28 cellular contexts compared by ENCODE assay signal in the genomic region with DNA sequence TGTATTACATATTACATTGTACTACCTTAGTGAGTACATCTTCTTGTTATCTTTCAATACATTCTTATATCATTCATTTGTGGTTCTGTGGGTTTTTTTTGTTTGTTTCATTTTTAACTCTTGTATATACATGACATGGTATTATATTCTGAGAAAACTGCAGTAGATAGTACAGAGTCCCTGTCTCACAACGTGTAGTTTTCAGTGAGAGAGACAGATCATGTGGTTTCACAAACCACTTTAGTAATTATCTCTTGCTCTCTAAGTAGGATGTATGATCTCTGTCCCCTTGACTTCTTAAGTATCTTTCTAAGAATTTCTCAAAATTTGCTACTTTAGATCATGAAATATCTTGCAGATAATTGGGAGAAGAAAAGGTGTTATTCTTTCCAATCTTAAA.
"Had no signal": no experiment of that assay in that cellular context is flagged by ENCODE, and none has a peak within 500 bp of the region (broad histone marks: within the 10 kb centered on the region; RNA-seq: fewer than 3 reads in every experiment).

No MANE protein-coding gene starts in this region.

- H3K27me3 Mint-ChIP-seq: stimulated activated memory B cell treated with anti-CD40 and anti-IgM and Interleukin-4, amounts not matched to agents 10 μg/mL and 1 μg/mL and 100 μg/mL, for 72 hours; stimulated activated naive CD8-positive, alpha-beta T cell treated with anti-CD3 and anti-CD28 coated beads, Interleukin-15, amount 100 ng/mL, for 72 hours; stimulated activated naive CD8-positive, alpha-beta T cell treated with anti-CD3 and anti-CD28 coated beads, Interleukin-15, Interleukin-2, amounts not matched to agents 100 ng/mL and 50 ng/mL, for 24 hours; type B pancreatic cell had no signal

- H3K9me3 ChIP-seq: stomach, suprapubic skin, testis, thoracic aorta, thyroid gland, tibial artery, tibial nerve, transverse colon, upper lobe of left lung, uterus, vagina had no signal

- H3K4me1 Mint-ChIP-seq: stimulated activated effector memory CD8-positive, alpha-beta T cell treated with anti-CD3 and anti-CD28 coated beads, Interleukin-12 subunit alpha, Interleukin-12 subunit beta, amount 100 ng/mL, for 72 hours; stimulated activated memory B cell treated with anti-CD40 and anti-IgM and Interleukin-4, amounts not matched to agents 10 μg/mL and 1 μg/mL and 100 μg/mL, for 72 hours; stimulated activated naive CD8-positive, alpha-beta T cell treated with anti-CD3 and anti-CD28 coated beads, Interleukin-15, amount 100 ng/mL, for 72 hours had no signal

- FAIRE-seq: urothelium cell line had no signal

- H3K27me3 ChIP-seq: stomach, suprapubic skin, testis, thyroid gland, tibial artery, tibial nerve, transverse colon, upper lobe of left lung, upper lobe of right lung, uterus, vagina had no signal

- H3K9me3 Mint-ChIP-seq: type B pancreatic cell had no signal

- ATAC-seq: stimulated activated effector memory CD8-positive, alpha-beta T cell treated with anti-CD3 and anti-CD28 coated beads, Interleukin-12 subunit alpha, Interleukin-12 subunit beta, amount 100 ng/mL, for 72 hours; stimulated activated memory B cell treated with anti-CD40 and anti-IgM and Interleukin-4, amounts not matched to agents 10 μg/mL and 1 μg/mL and 100 μg/mL, for 72 hours; stimulated activated naive CD8-positive, alpha-beta T cell treated with anti-CD3 and anti-CD28 coated beads, Interleukin-15, amount 100 ng/mL, for 72 hours; stimulated activated naive CD8-positive, alpha-beta T cell treated with anti-CD3 and anti-CD28 coated beads, Interleukin-15, Interleukin-2, amounts not matched to agents 100 U/mL and 50 U/mL, for 24 hours; upper lobe of right lung had no signal

- H3K4me3 ChIP-seq: stomach, suprapubic skin, testis, thoracic aorta, thyroid gland, tibial artery, tibial nerve, transverse colon, upper lobe of left lung, upper lobe of right lung, uterus, vagina had no signal

- H3K4me3 Mint-ChIP-seq: stimulated activated effector memory CD8-positive, alpha-beta T cell treated with anti-CD3 and anti-CD28 coated beads, Interleukin-12 subunit alpha, Interleukin-12 subunit beta, amount 100 ng/mL, for 72 hours; stimulated activated memory B cell treated with anti-CD40 and anti-IgM and Interleukin-4, amounts not matched to agents 10 μg/mL and 1 μg/mL and 100 μg/mL, for 72 hours; stimulated activated naive CD8-positive, alpha-beta T cell treated with anti-CD3 and anti-CD28 coated beads, Interleukin-15, amount 100 ng/mL, for 72 hours; stimulated activated naive CD8-positive, alpha-beta T cell treated with anti-CD3 and anti-CD28 coated beads, Interleukin-15, Interleukin-2, amounts not matched to agents 100 ng/mL and 50 ng/mL, for 24 hours; type B pancreatic cell had no signal

- H3K4me1 ChIP-seq: stomach, suprapubic skin, testis, thyroid gland, tibial artery, tibial nerve, transverse colon, upper lobe of left lung, upper lobe of right lung, uterus, vagina had no signal

- H3K27ac ChIP-seq: stomach, suprapubic skin, testis, thoracic aorta, thyroid gland, tibial artery, tibial nerve, transverse colon, upper lobe of left lung, upper lobe of right lung, uterus, vagina had no signal

- H3K27ac Mint-ChIP-seq: stimulated activated effector memory CD8-positive, alpha-beta T cell treated with anti-CD3 and anti-CD28 coated beads, Interleukin-12 subunit alpha, Interleukin-12 subunit beta, amount 100 ng/mL, for 72 hours; stimulated activated memory B cell treated with anti-CD40 and anti-IgM and Interleukin-4, amounts not matched to agents 10 μg/mL and 1 μg/mL and 100 μg/mL, for 72 hours; stimulated activated naive CD8-positive, alpha-beta T cell treated with anti-CD3 and anti-CD28 coated beads, Interleukin-15, amount 100 ng/mL, for 72 hours; stimulated activated naive CD8-positive, alpha-beta T cell treated with anti-CD3 and anti-CD28 coated beads, Interleukin-15, Interleukin-2, amounts not matched to agents 100 ng/mL and 50 ng/mL, for 24 hours; type B pancreatic cell had no signal

- DNase-seq: stimulated activated CD4-positive, alpha-beta T cell treated with anti-CD3 and anti-CD28 coated beads, Interleukin-2, amount 100 ng/mL, for 48 hours; stimulated activated CD4-positive, alpha-beta T cell treated with anti-CD3 and anti-CD28 coated beads, Interleukin-4, amount 100 ng/mL, for 1 hour; stimulated activated CD4-positive, alpha-beta T cell treated with anti-CD3 and anti-CD28 coated beads, Interleukin-4, amount 100 ng/mL, for 24 hours; stimulated activated CD4-positive, alpha-beta T cell treated with anti-CD3 and anti-CD28 coated beads, Interleukin-4, amount 100 ng/mL, for 4 hours; stimulated activated CD8-positive, alpha-beta memory T cell treated with anti-CD3 and anti-CD28 coated beads, Interleukin-4, amount 100 ng/mL, for 48 hours; stimulated activated naive CD4-positive, alpha-beta T cell; stimulated activated naive CD4-positive, alpha-beta T cell treated with Interleukin-2 at 50 U/mL for 16 hours; stimulated activated naive CD8-positive, alpha-beta T cell treated with anti-CD3 and anti-CD28 coated beads, Interleukin-15, amount 100 ng/mL, for 72 hours; stimulated activated naive CD8-positive, alpha-beta T cell treated with anti-CD3 and anti-CD28 coated beads, Interleukin-15, Interleukin-2, amounts not matched to agents 100 U/mL and 50 U/mL, for 24 hours; stomach; substantia nigra; testis; thyroid gland; tibial artery; transverse colon; trophoblast cell; upper lobe of left lung; upper lobe of right lung; uterus had no signal

- H3K36me3 Mint-ChIP-seq: stimulated activated effector memory CD8-positive, alpha-beta T cell treated with anti-CD3 and anti-CD28 coated beads, Interleukin-12 subunit alpha, Interleukin-12 subunit beta, amount 100 ng/mL, for 72 hours; stimulated activated memory B cell treated with anti-CD40 and anti-IgM and Interleukin-4, amounts not matched to agents 10 μg/mL and 1 μg/mL and 100 μg/mL, for 72 hours; type B pancreatic cell had no signal

- H3K36me3 ChIP-seq: stomach, suprapubic skin, thoracic aorta, thyroid gland, tibial artery, tibial nerve, transverse colon, upper lobe of left lung, upper lobe of right lung, uterus, vagina had no signal
